18 cellular contexts compared by ENCODE assay signal in genomic region chr6:132475925-132476324, GRCh38. TPM values are rescaled to one million over a fixed set of nuclear protein-coding genes. Genes with fewer than 3 reads are reported as not detected.
DNase-seq lines count a peak whose midpoint lies in the region; ATAC-seq, FAIRE-seq and TF ChIP-seq lines count a peak whose summit lies in the region.
"Had no signal": no experiment of that assay in that cellular context is flagged by ENCODE, and none has a peak within 500 bp of the region (broad histone marks: within the 10 kb centered on the region; RNA-seq: fewer than 3 reads in every experiment).

No MANE protein-coding gene starts in this region.

- TF ChIP-seq CTCF in GM23338 (conservative IDR thresholded peaks at IDR 0.05; ENCODE audit: low read depth in 2 of 2), result no peak
- TF ChIP-seq CTCF in K562 (IDR thresholded peaks at IDR 0.05 in 2 of 3, conservative IDR thresholded peaks at IDR 0.05 in 1 of 3; ENCODE audit: insufficient read depth in 2 of 3, low read depth in 1 of 3, low read length in 3 of 3), result no peak
- TF ChIP-seq CTCF in kidney (IDR thresholded peaks at IDR 0.05; ENCODE audit: borderline replicate concordance, extremely low read depth, insufficient read depth), result no peak
- TF ChIP-seq CTCF in esophagus muscularis mucosa (IDR thresholded peaks at IDR 0.05), result no peak

- peak overlapping the region; percentile 65; the same call in 1 of the 2 replicates for H3K27ac Mint-ChIP-seq in GM23338
- H3K27ac Mint-ChIP-seq: CD4-positive, alpha-beta memory T cell had no signal

- CTCF ChIA-PET in K562 (lab: Yijun Ruan, JAX; ENCODE audit: low intra/inter-chr PET ratio), result no interaction called here

- FAIRE-seq in A204.1 (lab: Jason Lieb, UNC), result peak; percentile 32
- no peak for FAIRE-seq in K562 (lab: Jason Lieb, UNC)
- peak; percentile 66 for FAIRE-seq in kidney (lab: Jason Lieb, UNC)
- FAIRE-seq: H54 had no signal

- no peaks in the 10 kb centered on the region for H3K9me3 Mint-ChIP-seq in GM23338
- H3K9me3 Mint-ChIP-seq: CD4-positive, alpha-beta memory T cell had no signal

- H3F3A ChIP-seq in GM23338 (replicated peaks; ENCODE audit: low read depth), result no peaks in the 10 kb centered on the region

- no TSS peak for BruUV-seq in K562 (replicated peaks; lab: Mats Ljungman, UMichigan)

- H2AFZ ChIP-seq in GM23338, result no peak overlapping the region
- no peak overlapping the region for H2AFZ ChIP-seq in K562 (ENCODE audit: low read depth, low read length)

- H3K27ac ChIP-seq in GM23338 (ENCODE audit: low read depth) (no peak overlapping the region), K562 (ENCODE audit: extremely low read depth, low read depth, low read length) (no peak overlapping the region), kidney (ENCODE audit: low read depth in 2 of 2, low read length in 2 of 2) (no peak overlapping the region), esophagus muscularis mucosa (replicated peaks in 1 of 4) (no peak overlapping the region)
- H3K27ac ChIP-seq: C4-2B had no signal

- H3K9me1 ChIP-seq in K562 (ENCODE audit: control insufficient read depth, insufficient read depth, low read length), result no peaks in the 10 kb centered on the region

- H3K9ac ChIP-seq in K562 (ENCODE audit: insufficient read depth in 1 of 2, low read depth in 2 of 2, low read length in 2 of 2), result no peak overlapping the region
- no peak overlapping the region for H3K9ac ChIP-seq in kidney (ENCODE audit: low read length in 2 of 2)

- no peaks in the 10 kb centered on the region for H3K27me3 ChIP-seq in GM23338 (ENCODE audit: insufficient read depth)
- no peaks in the 10 kb centered on the region for H3K27me3 ChIP-seq in K562 (ENCODE audit: control insufficient read depth in 2 of 2, insufficient read depth in 2 of 2, low read length in 2 of 2)
- H3K27me3 ChIP-seq in esophagus muscularis mucosa, result no peaks in the 10 kb centered on the region
- H3K27me3 ChIP-seq: BE2C had no signal

- H3K36me3 ChIP-seq in GM23338 (ENCODE audit: insufficient read depth) (peaks cover 2% of the 10 kb centered on the region; the same call in 1 of the 2 replicates), K562 (ENCODE audit: control insufficient read depth, insufficient read depth, low read length) (peaks cover 10% of the 10 kb centered on the region; the same call in 2 of the 3 replicates), kidney (ENCODE audit: control insufficient read depth in 1 of 2, insufficient read depth in 2 of 2, low read length in 2 of 2) (peaks cover 0 to 4% of the 10 kb centered on the region in 2 donors), esophagus muscularis mucosa (peaks cover 0 to 18% (median 13%) of the 10 kb centered on the region in 4 donors)
- H3K36me3 ChIP-seq: BE2C had no signal

- H3K4me3 ChIP-seq in GM23338, result no peak overlapping the region
- no peak overlapping the region for H3K4me3 ChIP-seq in K562
- no peak overlapping the region for H3K4me3 ChIP-seq in kidney (ENCODE audit: low read length in 2 of 2)
- no peak overlapping the region for H3K4me3 ChIP-seq in esophagus muscularis mucosa

- no peak for DNase-seq in GM23338 (ENCODE audit: low spot score)
- DNase-seq in K562 (ENCODE audit: extremely low read depth in 1 of 4, low spot score in 3 of 4), result no peak
- DNase-seq in kidney, result no peak
- no peak for DNase-seq in esophagus muscularis mucosa (ENCODE audit: extremely low spot score)
- no peak for DNase-seq in SIG-M5 treated with dmso at 0.1 percent for 504 hours (lab: John Stamatoyannopoulos, UW; ENCODE audit: unreplicated experiment)
- DNase-seq: 8988T; BE2C; CD4-positive, alpha-beta memory T cell; DMS153; DMS79 treated with DMSO at 0.1 percent for 48 hours; EL; GDM1 had no signal

- no peak for TF ChIP-seq EP300 in K562 (IDR thresholded peaks at IDR 0.05; ENCODE audit: low read length)
- no peak for TF ChIP-seq EP300 in esophagus muscularis mucosa (IDR thresholded peaks at IDR 0.05)

- no peak overlapping the region for H3K4me2 ChIP-seq in GM23338
- H3K4me2 ChIP-seq in K562 (ENCODE audit: insufficient read depth, low read length), result no peak overlapping the region

- H3K27me3 Mint-ChIP-seq in GM23338 (ENCODE audit: insufficient read depth, low read depth, poor library complexity), result no peaks in the 10 kb centered on the region
- H3K27me3 Mint-ChIP-seq: CD4-positive, alpha-beta memory T cell had no signal

- WGBS in K562 (ENCODE audit: insufficient coverage, low coverage, missing lambda C conversion rate), result 100% methylated on average over 1 of the region's 1 CpG
- WGBS in esophagus muscularis mucosa, result 72% methylated on average over 1 of the region's 1 CpG

- POLR2A ChIA-PET in K562 (lab: Yijun Ruan, JAX), result interaction anchor here (1.1 to 1.5 kb wide), 2 partner anchors 8 to 15 kb away, joined by 3 read pairs; no protein-coding TSS in a partner anchor

- H4K20me1 ChIP-seq in GM23338 (replicated peaks; ENCODE audit: insufficient read depth) (no peaks in the 10 kb centered on the region), K562 (replicated peaks; ENCODE audit: control insufficient read depth, insufficient read depth, low read length) (0 out of 2 replicates have a peak, but pooled peaks cover 6% of the 10 kb centered on the region)

- intact Hi-C loops in K562 (cut with micrococcal nuclease) (no loop called here), kidney (cut with DNase I) (no loop called here), esophagus muscularis mucosa (cut with DNase I) (no loop called here)

- no peaks in the 10 kb centered on the region for H3K4me1 Mint-ChIP-seq in GM23338

- ATAC-seq in GM23338 (no peak), K562 (no peak), HG03280 (IDR thresholded peaks at IDR 0.05; ENCODE audit: unreplicated experiment) (no peak), GM21723 (IDR thresholded peaks at IDR 0.05; ENCODE audit: unreplicated experiment) (no peak)
- ATAC-seq: HCT116 had no signal

- in situ Hi-C loops in K562 (cut with MboI), result no loop called here

- H3K4me3 Mint-ChIP-seq in GM23338, result no peak overlapping the region
- H3K4me3 Mint-ChIP-seq: CD4-positive, alpha-beta memory T cell had no signal

- H3K9me2 ChIP-seq in GM23338 (ENCODE audit: insufficient read depth), result no peaks in the 10 kb centered on the region

- TF ChIP-seq RAD21 in K562 (CRISPR knock-in tag; conservative IDR thresholded peaks at IDR 0.05 in 1 of 2, IDR thresholded peaks at IDR 0.05 in 1 of 2), result no peak

- H3K4me1 ChIP-seq in GM23338 (ENCODE audit: insufficient read depth) (no peaks in the 10 kb centered on the region), K562 (replicated peaks in 1 of 2; ENCODE audit: control insufficient read depth in 2 of 2, insufficient read depth in 2 of 2, low read length in 2 of 2) (peaks cover 0 to 11% of the 10 kb centered on the region in 2 experiments; a peak in 2 of 5 replicates), kidney (ENCODE audit: control insufficient read depth in 1 of 2, insufficient read depth in 1 of 2, low read depth in 1 of 2, low read length in 2 of 2) (no peaks in the 10 kb centered on the region), esophagus muscularis mucosa (peaks cover 0 to 21% (median 15%) of the 10 kb centered on the region in 4 donors)

- no peaks in the 10 kb centered on the region for H3K9me3 ChIP-seq in K562 (replicated peaks; ENCODE audit: control insufficient read depth, insufficient read depth, low read depth, low read length)
- no peaks in the 10 kb centered on the region for H3K9me3 ChIP-seq in kidney (ENCODE audit: control insufficient read depth in 1 of 2, low read length in 2 of 2)
- no peaks in the 10 kb centered on the region for H3K9me3 ChIP-seq in esophagus muscularis mucosa
- H3K9me3 ChIP-seq: BE2C had no signal

- H3K79me2 ChIP-seq in GM23338 (replicated peaks; ENCODE audit: insufficient read depth), result peaks cover 3% of the 10 kb centered on the region; the same call in 1 of the 2 replicates
- peaks cover 11% of the 10 kb centered on the region; the same call in 2 of the 3 replicates for H3K79me2 ChIP-seq in K562 (ENCODE audit: control insufficient read depth, insufficient read depth, low read length)

- TF ChIP-seq POLR2A in K562 (conservative IDR thresholded peaks at IDR 0.05), result no peak
- no peak for TF ChIP-seq POLR2A in esophagus muscularis mucosa (IDR thresholded peaks at IDR 0.05; ENCODE audit: low read depth)

- H3K36me3 Mint-ChIP-seq in GM23338 (ENCODE audit: low read depth), result no peaks in the 10 kb centered on the region

TF ChIP-seq in GM23338, 12 proteins besides CTCF, POLR2A, EP300 and RAD21:
- no peak for TF ChIP-seq ZNF114 (CRISPR knock-in tag; IDR thresholded peaks at IDR 0.05)

RNA-seq across cellular contexts. Expression of gene STX7, which starts 37.0 kb away (rescaled TPM):
- total RNA-seq in GM23338 (2014; rRNA removed; shearing (Covaris generic)), result 19.6 and 22.4 TPM in 2 replicates
- 21.4 and 28.8 TPM in 2 replicates for polyA plus RNA-seq in GM23338 (2016; fragmentation: Nextera tagmentation; extraction: Ambion mirVana)
- total RNA-seq in K562 (2011; cell fraction: chromatin; rRNA removed; ENCODE audit: low replicate concordance), result 15.2 and 26.2 TPM in 2 replicates
- total RNA-seq in K562 (2011; cell fraction: nucleolus; rRNA removed), result 19.7 and 24.0 TPM in 2 replicates
- 22.8 and 25.0 TPM in 2 replicates for total RNA-seq in K562 (2011; cell fraction: nucleoplasm; rRNA removed)
- total RNA-seq in K562 (2014; rRNA removed), result 15.5 and 22.5 TPM in 2 replicates
- total RNA-seq in K562 (2014; rRNA removed; fragmentation: Illumina TruSeq; extraction: Trizol), result 26.7 and 29.4 TPM in 2 replicates
- 24.5 and 30.3 TPM in 2 replicates for total RNA-seq in K562 (2015; rRNA removed; fragmentation: Illumina TruSeq; extraction: Trizol)
- 24.8 and 25.3 TPM in 2 replicates for total RNA-seq in K562 (2021)
- 29.0 and 34.4 TPM in 2 replicates for polyA plus RNA-seq in K562 (2011; rRNA removed)
- polyA plus RNA-seq in K562 (2011; cell fraction: cytosol; rRNA removed), result 7.0 and 11.7 TPM in 2 replicates
- polyA plus RNA-seq in K562 (2011; cell fraction: nucleus; rRNA removed), result 22.3 and 35.5 TPM in 2 replicates
- polyA plus RNA-seq in K562 (2012), result 19.6 and 23.8 TPM in 2 replicates
- polyA plus RNA-seq in K562 (2014; fragmentation: Illumina TruSeq; extraction: Trizol), result 26.9 and 28.4 TPM in 2 replicates
- 10 to 100 TPM; 13.0 to 14.6 TPM for polyA plus RNA-seq in K562 (2014; fragmentation: Nextera tagmentation; extraction: Ambion mirVana)
- polyA plus RNA-seq in K562 (2014; rRNA removed), result 15.0 and 15.6 TPM in 2 replicates
- polyA minus RNA-seq in K562 (2011; rRNA and poly(A)+ RNA removed), result 28.7 and 43.2 TPM in 2 replicates
- 7.3 and 13.3 TPM in 2 replicates for polyA minus RNA-seq in K562 (2011; cell fraction: cytosol; rRNA and poly(A)+ RNA removed)
- polyA minus RNA-seq in K562 (2011; cell fraction: nucleus; rRNA and poly(A)+ RNA removed), result 29.6 and 51.4 TPM in 2 replicates
- total RNA-seq in kidney, result 77.9 TPM
- polyA plus RNA-seq in kidney (ENCODE audit: insufficient read depth, low read depth, low replicate concordance), result 27.4 TPM
- 10 to 100 TPM; 43.2 to 81.4 (median 49.9) TPM for total RNA-seq in esophagus muscularis mucosa
